ENCODE assay signal across 20 cellular contexts in the genomic region with DNA sequence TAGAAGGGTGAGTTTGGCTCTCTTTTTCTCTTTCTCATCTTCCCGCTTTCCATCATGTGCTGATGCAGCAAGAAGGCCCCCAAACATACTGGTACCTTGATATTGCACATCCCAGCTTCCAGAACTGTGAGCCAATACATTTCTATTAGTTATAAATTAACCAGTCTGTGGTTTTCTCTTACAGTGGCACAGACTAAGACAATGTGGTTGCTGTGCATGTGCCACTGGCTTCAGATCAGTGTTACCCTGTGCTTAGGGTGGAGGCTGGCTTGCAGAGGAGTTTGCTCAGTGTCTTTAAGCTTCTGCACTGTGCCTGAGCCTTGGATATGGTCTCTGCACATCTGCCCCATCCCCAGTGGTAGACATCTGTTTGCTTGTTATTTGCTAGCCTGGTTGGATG. TPM values are rescaled to one million over a fixed set of nuclear protein-coding genes. Genes with fewer than 3 reads are reported as not detected.
"Had no signal": no experiment of that assay in that cellular context is flagged by ENCODE, and none has a peak within 500 bp of the region (broad histone marks: within the 10 kb centered on the region; RNA-seq: fewer than 3 reads in every experiment).

No MANE protein-coding gene starts in this region.

- H2AFZ ChIP-seq: parathyroid adenoma had no signal

- H3K36me3 ChIP-seq: suprapubic skin, upper lobe of left lung had no signal

- H3K4me3 Mint-ChIP-seq: activated naive CD8-positive, alpha-beta T cell treated with anti-CD3 and anti-CD28 coated beads for 36 hours; activated T-cell treated with anti-CD3 and anti-CD28 coated beads, Interleukin-2, amount 50 U/mL, for 72 hours; mesothelial cell of epicardium; nephron had no signal

- ATAC-seq: activated T-cell treated with anti-CD3 and anti-CD28 coated beads, Interleukin-2, amount 50 U/mL, for 72 hours; stimulated activated naive CD8-positive, alpha-beta T cell treated with anti-CD3 and anti-CD28 coated beads, Interleukin-15, Interleukin-2, amounts not matched to agents 100 U/mL and 50 U/mL, for 24 hours had no signal

- H3K27ac Mint-ChIP-seq: activated naive CD8-positive, alpha-beta T cell treated with anti-CD3 and anti-CD28 coated beads for 36 hours; activated T-cell treated with anti-CD3 and anti-CD28 coated beads, Interleukin-2, amount 50 U/mL, for 72 hours; mesothelial cell of epicardium; nephron had no signal

- DNase-seq: activated CD4-positive, alpha-beta T cell treated with anti-CD3 and anti-CD28 coated beads for 48 hours; activated CD4-positive, CD25-positive, alpha-beta regulatory T cell; activated gamma-delta T cell treated with Interleukin-2 at 50 U/mL for 16 hours; activated naive CD8-positive, alpha-beta T cell treated with anti-CD3 and anti-CD28 coated beads for 36 hours; activated T-cell treated with anti-CD3 and anti-CD28 coated beads, Interleukin-2, amount 50 U/mL, for 72 hours; amniotic stem cell; foreskin fibroblast; hippocampal formation; stimulated activated naive CD8-positive, alpha-beta T cell treated with anti-CD3 and anti-CD28 coated beads, Interleukin-15, Interleukin-2, amounts not matched to agents 100 U/mL and 50 U/mL, for 24 hours; T-helper 1 cell; T1000 had no signal

- FAIRE-seq: islet of Langerhans had no signal

- H3K4me3 ChIP-seq: lung, suprapubic skin, upper lobe of left lung had no signal

- H3K27me3 Mint-ChIP-seq: activated naive CD8-positive, alpha-beta T cell treated with anti-CD3 and anti-CD28 coated beads for 36 hours had no signal

- H3K9ac ChIP-seq: parathyroid adenoma had no signal

- H3K27ac ChIP-seq: epithelial cell of prostate, parathyroid adenoma, suprapubic skin, upper lobe of left lung had no signal

- H3K79me2 ChIP-seq: parathyroid adenoma had no signal

- H3K36me3 Mint-ChIP-seq: mesothelial cell of epicardium had no signal

- H3K27me3 ChIP-seq: suprapubic skin, upper lobe of left lung had no signal

- H3K4me1 ChIP-seq: parathyroid adenoma had no signal

RNA-seq across cellular contexts. Expression of a gene that starts 50.3 kb away (rescaled TPM):
- total RNA-seq: dermis microvascular lymphatic vessel endothelial cell had no signal
